In the genomic region with DNA sequence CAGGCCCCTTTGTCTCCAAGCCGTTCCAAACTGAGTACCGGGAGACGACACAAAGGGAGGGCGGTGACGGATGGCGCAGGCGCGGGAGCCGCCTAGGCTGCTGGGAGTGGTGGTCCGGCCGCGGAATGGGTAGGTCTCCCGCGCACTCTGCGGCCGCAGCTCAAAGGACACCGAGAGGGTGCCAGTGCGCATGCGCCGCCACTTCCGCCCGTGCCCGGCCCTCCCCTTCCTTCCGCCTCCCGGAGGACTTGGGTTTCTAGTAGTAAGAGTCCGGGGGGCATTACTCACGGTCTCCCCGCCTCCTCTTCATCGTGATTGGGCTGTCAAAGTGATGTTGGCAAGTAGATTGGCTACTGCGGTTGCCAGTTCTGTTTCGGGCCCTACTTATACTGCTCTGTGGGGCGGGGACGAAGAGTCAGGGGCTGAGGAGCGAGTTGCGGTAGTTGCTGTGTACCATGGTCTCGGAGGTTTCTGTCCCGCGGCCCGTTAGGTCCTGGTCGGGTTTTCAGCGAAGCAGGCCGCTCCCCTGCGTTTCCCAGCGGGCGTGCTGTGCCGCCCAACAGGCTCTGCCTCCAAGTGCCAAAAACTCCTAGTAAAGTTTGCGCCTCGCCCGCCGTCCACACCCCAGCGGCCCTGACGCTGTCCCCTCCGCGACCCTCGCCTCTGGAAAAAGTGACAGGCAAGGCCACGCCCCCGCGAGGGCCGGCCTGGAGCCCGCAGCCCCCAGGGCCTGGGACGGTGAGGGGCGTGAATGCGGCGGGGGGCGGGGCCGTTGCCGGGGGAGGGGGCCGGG, we compare ENCODE assay signal across 1 cellular context.
A peak's percentile ranks its signal among the peaks of the same experiment; 100 is the strongest.
TF ChIP-seq lines count a peak whose summit lies in the region.

No MANE protein-coding gene starts in this region.

TF ChIP-seq in HepG2, 621 proteins besides CTCF, POLR2A, EP300 and RAD21 (continued from another document):
- peak; percentile 33; the same call in 1 of the 2 replicates for TF ChIP-seq TARDBP (CRISPR knock-in tag; IDR thresholded peaks at IDR 0.05)
- TF ChIP-seq, protein P1, sequence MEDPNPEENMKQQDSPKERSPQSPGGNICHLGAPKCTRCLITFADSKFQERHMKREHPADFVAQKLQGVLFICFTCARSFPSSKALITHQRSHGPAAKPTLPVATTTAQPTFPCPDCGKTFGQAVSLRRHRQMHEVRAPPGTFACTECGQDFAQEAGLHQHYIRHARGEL (CRISPR knock-in tag; IDR thresholded peaks at IDR 0.05): no peak
- TF ChIP-seq ZNF749 (CRISPR knock-in tag; IDR thresholded peaks at IDR 0.05; ENCODE audit: borderline replicate concordance): peak; percentile 74; the same call in 1 of the 2 replicates
- TF ChIP-seq, protein P2, sequence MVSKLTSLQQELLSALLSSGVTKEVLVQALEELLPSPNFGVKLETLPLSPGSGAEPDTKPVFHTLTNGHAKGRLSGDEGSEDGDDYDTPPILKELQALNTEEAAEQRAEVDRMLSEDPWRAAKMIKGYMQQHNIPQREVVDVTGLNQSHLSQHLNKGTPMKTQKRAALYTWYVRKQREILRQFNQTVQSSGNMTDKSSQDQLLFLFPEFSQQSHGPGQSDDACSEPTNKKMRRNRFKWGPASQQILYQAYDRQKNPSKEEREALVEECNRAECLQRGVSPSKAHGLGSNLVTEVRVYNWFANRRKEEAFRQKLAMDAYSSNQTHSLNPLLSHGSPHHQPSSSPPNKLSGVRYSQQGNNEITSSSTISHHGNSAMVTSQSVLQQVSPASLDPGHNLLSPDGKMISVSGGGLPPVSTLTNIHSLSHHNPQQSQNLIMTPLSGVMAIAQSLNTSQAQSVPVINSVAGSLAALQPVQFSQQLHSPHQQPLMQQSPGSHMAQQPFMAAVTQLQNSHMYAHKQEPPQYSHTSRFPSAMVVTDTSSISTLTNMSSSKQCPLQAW (CRISPR knock-in tag; IDR thresholded peaks at IDR 0.05): peak; percentile 90
- TF ChIP-seq, protein P3, sequence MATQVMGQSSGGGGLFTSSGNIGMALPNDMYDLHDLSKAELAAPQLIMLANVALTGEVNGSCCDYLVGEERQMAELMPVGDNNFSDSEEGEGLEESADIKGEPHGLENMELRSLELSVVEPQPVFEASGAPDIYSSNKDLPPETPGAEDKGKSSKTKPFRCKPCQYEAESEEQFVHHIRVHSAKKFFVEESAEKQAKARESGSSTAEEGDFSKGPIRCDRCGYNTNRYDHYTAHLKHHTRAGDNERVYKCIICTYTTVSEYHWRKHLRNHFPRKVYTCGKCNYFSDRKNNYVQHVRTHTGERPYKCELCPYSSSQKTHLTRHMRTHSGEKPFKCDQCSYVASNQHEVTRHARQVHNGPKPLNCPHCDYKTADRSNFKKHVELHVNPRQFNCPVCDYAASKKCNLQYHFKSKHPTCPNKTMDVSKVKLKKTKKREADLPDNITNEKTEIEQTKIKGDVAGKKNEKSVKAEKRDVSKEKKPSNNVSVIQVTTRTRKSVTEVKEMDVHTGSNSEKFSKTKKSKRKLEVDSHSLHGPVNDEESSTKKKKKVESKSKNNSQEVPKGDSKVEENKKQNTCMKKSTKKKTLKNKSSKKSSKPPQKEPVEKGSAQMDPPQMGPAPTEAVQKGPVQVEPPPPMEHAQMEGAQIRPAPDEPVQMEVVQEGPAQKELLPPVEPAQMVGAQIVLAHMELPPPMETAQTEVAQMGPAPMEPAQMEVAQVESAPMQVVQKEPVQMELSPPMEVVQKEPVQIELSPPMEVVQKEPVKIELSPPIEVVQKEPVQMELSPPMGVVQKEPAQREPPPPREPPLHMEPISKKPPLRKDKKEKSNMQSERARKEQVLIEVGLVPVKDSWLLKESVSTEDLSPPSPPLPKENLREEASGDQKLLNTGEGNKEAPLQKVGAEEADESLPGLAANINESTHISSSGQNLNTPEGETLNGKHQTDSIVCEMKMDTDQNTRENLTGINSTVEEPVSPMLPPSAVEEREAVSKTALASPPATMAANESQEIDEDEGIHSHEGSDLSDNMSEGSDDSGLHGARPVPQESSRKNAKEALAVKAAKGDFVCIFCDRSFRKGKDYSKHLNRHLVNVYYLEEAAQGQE (IDR thresholded peaks at IDR 0.05; ENCODE audit: borderline replicate concordance in 1 of 2, low read depth in 1 of 2, low read length in 2 of 2): 0 out of 4 replicates have a peak, but pooled peaks of 1 of the 2 experiments have one; percentile 47
- TF ChIP-seq TCF7L2 (IDR thresholded peaks at IDR 0.05; ENCODE audit: low read depth, low read length): no peak
- TF ChIP-seq, protein P4, sequence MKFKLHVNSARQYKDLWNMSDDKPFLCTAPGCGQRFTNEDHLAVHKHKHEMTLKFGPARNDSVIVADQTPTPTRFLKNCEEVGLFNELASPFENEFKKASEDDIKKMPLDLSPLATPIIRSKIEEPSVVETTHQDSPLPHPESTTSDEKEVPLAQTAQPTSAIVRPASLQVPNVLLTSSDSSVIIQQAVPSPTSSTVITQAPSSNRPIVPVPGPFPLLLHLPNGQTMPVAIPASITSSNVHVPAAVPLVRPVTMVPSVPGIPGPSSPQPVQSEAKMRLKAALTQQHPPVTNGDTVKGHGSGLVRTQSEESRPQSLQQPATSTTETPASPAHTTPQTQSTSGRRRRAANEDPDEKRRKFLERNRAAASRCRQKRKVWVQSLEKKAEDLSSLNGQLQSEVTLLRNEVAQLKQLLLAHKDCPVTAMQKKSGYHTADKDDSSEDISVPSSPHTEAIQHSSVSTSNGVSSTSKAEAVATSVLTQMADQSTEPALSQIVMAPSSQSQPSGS (CRISPR knock-in tag; IDR thresholded peaks at IDR 0.05): no peak; the same call in 1 of the 2 replicates
- no peak for TF ChIP-seq ZNF251 (CRISPR knock-in tag; IDR thresholded peaks at IDR 0.05)
- peak; percentile 97 for TF ChIP-seq ZNF501 (CRISPR knock-in tag; IDR thresholded peaks at IDR 0.05)
